Comparison of ENCODE assay signal across 14 cellular contexts in the genomic region with DNA sequence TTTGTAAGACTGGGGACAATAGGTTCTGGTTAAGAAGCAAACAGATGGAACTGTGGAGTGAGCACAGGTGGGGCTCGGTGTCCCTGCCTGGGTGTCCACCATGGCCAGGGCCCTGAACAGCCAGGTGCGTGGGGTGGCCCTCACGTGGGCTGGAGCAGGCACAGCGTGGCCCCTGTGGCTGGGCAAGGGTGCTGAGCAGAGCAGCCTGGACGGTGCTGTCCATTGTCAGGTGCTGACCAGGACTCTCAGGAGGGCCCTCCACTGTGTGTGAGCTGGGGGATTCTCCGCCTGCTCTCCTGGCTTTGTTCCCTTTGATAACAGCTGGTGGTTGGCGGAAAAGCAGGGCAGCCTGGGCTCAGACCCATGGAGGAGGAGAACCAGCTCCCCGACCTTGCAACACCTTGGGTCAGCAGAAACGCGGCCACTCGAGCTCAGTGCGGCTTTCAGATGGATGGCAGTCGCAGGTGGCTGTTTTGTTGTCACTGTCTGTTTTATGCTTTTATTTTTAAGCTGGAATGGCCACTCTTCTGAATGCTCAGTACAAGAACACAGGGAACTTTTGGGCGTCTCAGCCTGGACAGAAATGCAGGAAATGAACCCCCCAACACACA.
"Had no signal": no experiment of that assay in that cellular context is flagged by ENCODE, and none has a peak within 500 bp of the region (broad histone marks: within the 10 kb centered on the region; RNA-seq: fewer than 3 reads in every experiment).

No MANE protein-coding gene starts in this region.

- ATAC-seq: left cardiac atrium had no signal

- H3K27me3 ChIP-seq: cardiac muscle cell, colonic mucosa, ovary, uterus had no signal

- DNase-seq: activated CD4-positive, alpha-beta T cell treated with anti-CD3 and anti-CD28 coated beads for 48 hours; activated naive CD4-positive, alpha-beta T cell treated with anti-CD3 and anti-CD28 coated beads for 36 hours; colonic mucosa; effector CD4-positive, alpha-beta T cell; hypothalamus; left cardiac atrium; ovary; stimulated activated CD4-positive, alpha-beta T cell treated with anti-CD3 and anti-CD28 coated beads, Interleukin-4, amount 100 ng/mL, for 1 hour; stimulated activated CD8-positive, alpha-beta memory T cell treated with anti-CD3 and anti-CD28 coated beads, Interleukin-4, amount 100 ng/mL, for 48 hours; T-helper 1 cell; uterus; WERI-Rb-1 had no signal

- H3K4me1 ChIP-seq: colonic mucosa, uterus had no signal

- H3K9me3 ChIP-seq: colonic mucosa, ovary, uterus had no signal

- H3K4me3 ChIP-seq: cardiac muscle cell, colonic mucosa, ovary, uterus had no signal

- H3K36me3 ChIP-seq: cardiac muscle cell, colonic mucosa, ovary, uterus, WERI-Rb-1 had no signal

- H3K27ac ChIP-seq: cardiac muscle cell, colonic mucosa, epithelial cell of prostate, ovary, uterus, WERI-Rb-1 had no signal
